Comparison of ENCODE assay signal across 23 cellular contexts in the genomic region with DNA sequence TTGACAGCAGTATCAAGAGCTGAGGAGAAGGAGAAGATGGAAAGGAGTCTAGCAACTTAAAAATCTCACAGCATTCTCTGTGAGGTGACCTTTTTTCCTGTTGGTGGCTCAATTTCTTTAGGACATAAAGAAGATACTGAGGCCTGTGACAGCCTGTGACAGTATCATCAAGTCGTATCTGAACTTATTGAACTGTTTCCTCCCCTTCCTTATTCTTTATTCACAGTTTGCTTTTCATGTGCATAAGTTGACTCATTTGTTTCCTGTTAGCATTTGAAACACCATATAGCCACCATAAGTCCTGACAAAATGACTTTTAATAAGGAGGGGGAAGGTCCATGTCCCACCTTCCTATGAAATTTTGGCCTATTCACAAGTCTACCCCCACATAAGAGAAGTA. TPM values are rescaled to one million over a fixed set of nuclear protein-coding genes. Genes with fewer than 3 reads are reported as not detected.
DNase-seq lines count a peak whose midpoint lies in the region; ATAC-seq, FAIRE-seq and TF ChIP-seq lines count a peak whose summit lies in the region.
"Had no signal": no experiment of that assay in that cellular context is flagged by ENCODE, and none has a peak within 500 bp of the region (broad histone marks: within the 10 kb centered on the region; RNA-seq: fewer than 3 reads in every experiment).

No MANE protein-coding gene starts in this region.

- no peak overlapping the region for H3K4me3 Mint-ChIP-seq in T-helper 1 cell treated with Interleukin-12 subunit alpha and Interleukin-12 subunit beta and Interleukin-4 antibody, amounts not matched to agents 30 μg/mL and 1 μg/mL, for 36 hours
- H3K4me3 Mint-ChIP-seq in activated T-helper 2 cell treated with anti-CD3 and anti-CD28 coated beads, Interferon-gamma antibody, Interleukin-2, Interleukin-4, amounts not matched to agents 10 μg/mL and 5 μg/mL and 100 μg/mL, durations not matched to agents 14 hours and 24 hours and 36 hours (ENCODE audit: low read depth) = no peak overlapping the region
- H3K4me3 Mint-ChIP-seq: CD8-positive, alpha-beta memory T cell; HFFc6 had no signal

- intact Hi-C loops in activated T-helper 2 cell treated with anti-CD3 and anti-CD28 coated beads, Interferon-gamma antibody, Interleukin-2, Interleukin-4, amounts not matched to agents 10 μg/mL and 5 μg/mL and 100 μg/mL, durations not matched to agents 14 hours and 24 hours and 36 hours (cut with micrococcal nuclease) = no loop called here

- no peak for TF ChIP-seq CTCF in D721Med (IDR thresholded peaks at IDR 0.05; ENCODE audit: insufficient read depth, missing control alignments)

- H3K9me3 Mint-ChIP-seq in T-helper 1 cell treated with Interleukin-12 subunit alpha and Interleukin-12 subunit beta and Interleukin-4 antibody, amounts not matched to agents 30 μg/mL and 1 μg/mL, for 36 hours = no peaks in the 10 kb centered on the region
- H3K9me3 Mint-ChIP-seq in activated naive CD4-positive, alpha-beta T cell treated with anti-CD3 and anti-CD28 coated beads, Interleukin-2, amount 50 U/mL, for 72 hours = no peaks in the 10 kb centered on the region
- H3K9me3 Mint-ChIP-seq in activated T-helper 2 cell treated with anti-CD3 and anti-CD28 coated beads, Interferon-gamma antibody, Interleukin-2, Interleukin-4, amounts not matched to agents 10 μg/mL and 5 μg/mL and 100 μg/mL, durations not matched to agents 14 hours and 24 hours and 36 hours = no peaks in the 10 kb centered on the region
- H3K9me3 Mint-ChIP-seq: CD8-positive, alpha-beta memory T cell; HFFc6 had no signal

- ATAC-seq in activated naive CD4-positive, alpha-beta T cell treated with anti-CD3 and anti-CD28 coated beads, Interleukin-2, amount 50 U/mL, for 72 hours = peak in 1 of 2 donors; percentile 46

- H3K27ac ChIP-seq in epithelial cell of prostate = peak overlapping the region; percentile 8
- H3K27ac ChIP-seq: 22Rv1, BLaER1 had no signal

- H3K27me3 Mint-ChIP-seq in T-helper 1 cell treated with Interleukin-12 subunit alpha and Interleukin-12 subunit beta and Interleukin-4 antibody, amounts not matched to agents 30 μg/mL and 1 μg/mL, for 36 hours (ENCODE audit: low read depth) = no peaks in the 10 kb centered on the region
- H3K27me3 Mint-ChIP-seq in activated T-helper 2 cell treated with anti-CD3 and anti-CD28 coated beads, Interferon-gamma antibody, Interleukin-2, Interleukin-4, amounts not matched to agents 10 μg/mL and 5 μg/mL and 100 μg/mL, durations not matched to agents 14 hours and 24 hours and 36 hours (ENCODE audit: low read depth) = no peaks in the 10 kb centered on the region
- H3K27me3 Mint-ChIP-seq: CD8-positive, alpha-beta memory T cell had no signal

- peaks cover 20% of the 10 kb centered on the region for H3K4me1 Mint-ChIP-seq in T-helper 1 cell treated with Interleukin-12 subunit alpha and Interleukin-12 subunit beta and Interleukin-4 antibody, amounts not matched to agents 30 μg/mL and 1 μg/mL, for 36 hours (ENCODE audit: low read depth)
- peaks cover 27% of the 10 kb centered on the region for H3K4me1 Mint-ChIP-seq in activated T-helper 2 cell treated with anti-CD3 and anti-CD28 coated beads, Interferon-gamma antibody, Interleukin-2, Interleukin-4, amounts not matched to agents 10 μg/mL and 5 μg/mL and 100 μg/mL, durations not matched to agents 14 hours and 24 hours and 36 hours (ENCODE audit: low read depth)

- no peak for DNase-seq in T-helper 1 cell
- DNase-seq in activated naive CD4-positive, alpha-beta T cell treated with anti-CD3 and anti-CD28 coated beads, Interleukin-2, amount 50 U/mL, for 72 hours (ENCODE audit: low spot score in 2 of 2) = no peak
- DNase-seq in activated naive CD4-positive, alpha-beta T cell (lab: John Stamatoyannopoulos, UW) = no peak
- DNase-seq in activated T-helper 2 cell treated with anti-CD3 and anti-CD28 coated beads, Interferon-gamma antibody, Interleukin-2, Interleukin-4, amounts not matched to agents 10 μg/mL and 5 μg/mL and 100 μg/mL, durations not matched to agents 14 hours and 24 hours and 36 hours (ENCODE audit: low spot score) = no peak
- DNase-seq in epithelial cell of prostate (ENCODE audit: low read depth, low spot score) = no peak
- DNase-seq in D721Med (ENCODE audit: insufficient read length, low spot score) = no peak
- DNase-seq in OCI-M2 (lab: John Stamatoyannopoulos, UW; ENCODE audit: unreplicated experiment) = no peak
- DNase-seq: CD8-positive, alpha-beta memory T cell; GF-D8; HFFc6; KG1; MG63; NCI-H1092 treated with DMSO at 0.1 percent for 48 hours; NCI-H1694; NCI-H2107; NCI-H226; NCI-H526 treated with DMSO at 0.1 percent for 48 hours; NK-92 treated with Interleukin-12 subunit alpha and Interleukin-12 subunit beta, amount 100 ng/mL, for 24 hours; OCI-M1 had no signal

- H3K36me3 Mint-ChIP-seq in T-helper 1 cell treated with Interleukin-12 subunit alpha and Interleukin-12 subunit beta and Interleukin-4 antibody, amounts not matched to agents 30 μg/mL and 1 μg/mL, for 36 hours (ENCODE audit: low read depth) = peaks cover 18% of the 10 kb centered on the region
- peaks cover 0 to 9% of the 10 kb centered on the region in 2 donors for H3K36me3 Mint-ChIP-seq in activated naive CD4-positive, alpha-beta T cell treated with anti-CD3 and anti-CD28 coated beads, Interleukin-2, amount 50 U/mL, for 72 hours
- H3K36me3 Mint-ChIP-seq in activated T-helper 2 cell treated with anti-CD3 and anti-CD28 coated beads, Interferon-gamma antibody, Interleukin-2, Interleukin-4, amounts not matched to agents 10 μg/mL and 5 μg/mL and 100 μg/mL, durations not matched to agents 14 hours and 24 hours and 36 hours (ENCODE audit: low read depth) = peaks cover 48% of the 10 kb centered on the region

- no peak for FAIRE-seq in D721Med (lab: Jason Lieb, UNC)
- FAIRE-seq: GM19239 had no signal

- H3K27ac Mint-ChIP-seq in T-helper 1 cell treated with Interleukin-12 subunit alpha and Interleukin-12 subunit beta and Interleukin-4 antibody, amounts not matched to agents 30 μg/mL and 1 μg/mL, for 36 hours = peak overlapping the region; percentile 58
- H3K27ac Mint-ChIP-seq in activated naive CD4-positive, alpha-beta T cell treated with anti-CD3 and anti-CD28 coated beads, Interleukin-2, amount 50 U/mL, for 72 hours = peak overlapping the region; percentile 65 to 79
- peak overlapping the region; percentile 53 for H3K27ac Mint-ChIP-seq in activated T-helper 2 cell treated with anti-CD3 and anti-CD28 coated beads, Interferon-gamma antibody, Interleukin-2, Interleukin-4, amounts not matched to agents 10 μg/mL and 5 μg/mL and 100 μg/mL, durations not matched to agents 14 hours and 24 hours and 36 hours
- H3K27ac Mint-ChIP-seq: HFFc6 had no signal

RNA-seq across cellular contexts. Expression of a gene that starts 8.8 kb away (rescaled TPM):
- 10 to 100 TPM; 15.3 to 29.3 TPM for total RNA-seq in activated naive CD4-positive, alpha-beta T cell treated with anti-CD3 and anti-CD28 coated beads, Interleukin-2, amount 50 U/mL, for 72 hours
- total RNA-seq in activated T-helper 2 cell treated with anti-CD3 and anti-CD28 coated beads, Interferon-gamma antibody, Interleukin-2, Interleukin-4, amounts not matched to agents 10 μg/mL and 5 μg/mL and 100 μg/mL, durations not matched to agents 14 hours and 24 hours and 36 hours = 26.8 and 30.1 TPM in 2 replicates

RNA-seq across cellular contexts. Expression of a gene that starts 28.5 kb away (rescaled TPM):
- 10 to 100 TPM; 54.7 to 74.8 TPM for total RNA-seq in activated naive CD4-positive, alpha-beta T cell treated with anti-CD3 and anti-CD28 coated beads, Interleukin-2, amount 50 U/mL, for 72 hours
- total RNA-seq in activated T-helper 2 cell treated with anti-CD3 and anti-CD28 coated beads, Interferon-gamma antibody, Interleukin-2, Interleukin-4, amounts not matched to agents 10 μg/mL and 5 μg/mL and 100 μg/mL, durations not matched to agents 14 hours and 24 hours and 36 hours = 55.4 and 63.7 TPM in 2 replicates

RNA-seq across cellular contexts. Expression of a gene that starts 50.8 kb away (rescaled TPM):
- 100 to 1,000 TPM; 128 to 143 TPM for total RNA-seq in activated naive CD4-positive, alpha-beta T cell treated with anti-CD3 and anti-CD28 coated beads, Interleukin-2, amount 50 U/mL, for 72 hours
- total RNA-seq in activated T-helper 2 cell treated with anti-CD3 and anti-CD28 coated beads, Interferon-gamma antibody, Interleukin-2, Interleukin-4, amounts not matched to agents 10 μg/mL and 5 μg/mL and 100 μg/mL, durations not matched to agents 14 hours and 24 hours and 36 hours = 165 and 175 TPM in 2 replicates
